ENCODE assay signal across 9 cellular contexts in the genomic region with DNA sequence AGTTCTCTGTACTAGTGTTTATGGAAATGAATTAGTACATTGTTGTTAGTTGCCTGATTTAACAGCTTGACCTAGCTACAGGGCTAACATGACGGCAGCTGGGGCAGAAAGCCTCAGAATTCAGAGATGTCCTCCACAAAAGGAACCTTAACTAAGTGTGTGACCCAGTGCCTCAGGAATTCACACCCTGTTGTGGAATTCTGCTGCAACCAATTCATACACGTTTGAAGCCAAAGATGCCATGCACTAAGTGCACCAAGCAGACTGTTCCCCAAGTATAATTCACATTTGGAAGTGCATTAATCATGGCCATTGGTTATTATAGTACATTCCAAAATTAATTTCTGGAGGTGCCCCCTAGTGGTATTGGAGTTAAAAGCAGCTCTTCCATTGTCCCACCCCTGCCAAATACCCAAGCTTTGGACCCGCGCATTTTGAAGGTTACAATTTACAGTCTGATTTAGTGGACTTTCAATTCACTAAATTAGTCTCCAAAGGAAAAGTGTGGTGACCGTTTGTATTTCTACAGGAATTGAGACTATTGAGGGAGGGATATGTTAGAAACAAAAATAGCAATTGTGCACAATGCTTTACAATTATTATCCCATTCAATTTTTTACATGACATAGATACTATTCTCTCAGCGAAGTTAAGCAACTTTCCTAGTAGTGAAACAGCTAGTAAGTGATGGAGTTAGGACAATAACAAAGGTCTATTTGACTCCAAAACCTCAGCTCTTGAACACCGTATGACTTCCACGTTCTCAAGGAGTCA.
DNase-seq lines count a peak whose midpoint lies in the region; ATAC-seq and TF ChIP-seq lines count a peak whose summit lies in the region.
"Had no signal": no experiment of that assay in that cellular context is flagged by ENCODE, and none has a peak within 500 bp of the region (broad histone marks: within the 10 kb centered on the region; RNA-seq: fewer than 3 reads in every experiment).

No MANE protein-coding gene starts in this region.

- TF ChIP-seq CTCF in WI38 (IDR thresholded peaks at IDR 0.05; ENCODE audit: low read depth, low read length): peak; percentile 58

- ATAC-seq in left ventricle myocardium superior: no peak

- no peaks in the 10 kb centered on the region for H3K36me3 Mint-ChIP-seq in activated CD4-positive, alpha-beta memory T cell treated with anti-CD3 and anti-CD28 coated beads, Interleukin-2, amount 10 ng/mL, durations not matched to agents 7 days and 5 days (ENCODE audit: low read depth)

- H3K9me3 Mint-ChIP-seq in activated CD4-positive, alpha-beta memory T cell treated with anti-CD3 and anti-CD28 coated beads, Interleukin-2, amount 10 ng/mL, durations not matched to agents 7 days and 5 days: peaks cover 5% of the 10 kb centered on the region

- CTCF ChIA-PET in HEK293T (lab: Yijun Ruan, JAX): interaction anchor here (0.6 to 1.9 kb wide), 20 partner anchors 9 to 195 kb away, joined by 3 to 17 read pairs (median 4); a partner anchor contains a TSS
- CTCF ChIA-PET in activated CD4-positive, alpha-beta memory T cell treated with anti-CD3 and anti-CD28 coated beads, Interleukin-2, amount 10 ng/mL, durations not matched to agents 7 days and 5 days (lab: Charles Lee): no interaction called here

- H3K4me3 ChIP-seq in WI38 (ENCODE audit: low read depth, low read length): no peak overlapping the region

- POLR2A ChIA-PET in HEK293T (lab: Yijun Ruan, JAX): no interaction called here
- POLR2A ChIA-PET in activated CD4-positive, alpha-beta memory T cell treated with anti-CD3 and anti-CD28 coated beads, Interleukin-2, amount 10 ng/mL, durations not matched to agents 7 days and 5 days (lab: Charles Lee): no interaction called here

- no peak overlapping the region for H3K27ac Mint-ChIP-seq in activated CD4-positive, alpha-beta memory T cell treated with anti-CD3 and anti-CD28 coated beads, Interleukin-2, amount 10 ng/mL, durations not matched to agents 7 days and 5 days

- intact Hi-C loops in left ventricle myocardium superior (cut with micrococcal nuclease): no loop called here

- peak; percentile 27 for DNase-seq in COLO829 (ENCODE audit: low spot score)
- DNase-seq in HEK293T (ENCODE audit: extremely low spot score): peak; percentile 54
- DNase-seq in kidney tubule cell (ENCODE audit: low spot score): peak; percentile 6
- DNase-seq in activated CD8-positive, alpha-beta memory T cell treated with anti-CD3 and anti-CD28 coated beads, Interleukin-2, amount 50 U/mL, for 4 hours: no peak
- no peak for DNase-seq in GOT3 (lab: John Stamatoyannopoulos, UW)
- DNase-seq in activated CD4-positive, alpha-beta memory T cell treated with anti-CD3 and anti-CD28 coated beads, Interleukin-2, amount 10 ng/mL, durations not matched to agents 7 days and 5 days: no peak
- DNase-seq in left ventricle myocardium superior: no peak
- DNase-seq: activated CD4-positive, alpha-beta T cell treated with anti-CD3 and anti-CD28 coated beads, Interleukin-2, amount 50 U/mL, for 1 hour had no signal

- H3K27me3 Mint-ChIP-seq in activated CD4-positive, alpha-beta memory T cell treated with anti-CD3 and anti-CD28 coated beads, Interleukin-2, amount 10 ng/mL, durations not matched to agents 7 days and 5 days: no peaks in the 10 kb centered on the region

- no peaks in the 10 kb centered on the region for H3K4me1 Mint-ChIP-seq in activated CD4-positive, alpha-beta memory T cell treated with anti-CD3 and anti-CD28 coated beads, Interleukin-2, amount 10 ng/mL, durations not matched to agents 7 days and 5 days

- no peak overlapping the region for H3K4me3 Mint-ChIP-seq in activated CD4-positive, alpha-beta memory T cell treated with anti-CD3 and anti-CD28 coated beads, Interleukin-2, amount 10 ng/mL, durations not matched to agents 7 days and 5 days

TF ChIP-seq in HEK293T, 16 proteins besides CTCF, POLR2A, EP300 and RAD21:
- TF ChIP-seq FOXA1 (IDR thresholded peaks at IDR 0.05): no peak
- TF ChIP-seq, protein P1, sequence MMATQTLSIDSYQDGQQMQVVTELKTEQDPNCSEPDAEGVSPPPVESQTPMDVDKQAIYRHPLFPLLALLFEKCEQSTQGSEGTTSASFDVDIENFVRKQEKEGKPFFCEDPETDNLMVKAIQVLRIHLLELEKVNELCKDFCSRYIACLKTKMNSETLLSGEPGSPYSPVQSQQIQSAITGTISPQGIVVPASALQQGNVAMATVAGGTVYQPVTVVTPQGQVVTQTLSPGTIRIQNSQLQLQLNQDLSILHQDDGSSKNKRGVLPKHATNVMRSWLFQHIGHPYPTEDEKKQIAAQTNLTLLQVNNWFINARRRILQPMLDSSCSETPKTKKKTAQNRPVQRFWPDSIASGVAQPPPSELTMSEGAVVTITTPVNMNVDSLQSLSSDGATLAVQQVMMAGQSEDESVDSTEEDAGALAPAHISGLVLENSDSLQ (IDR thresholded peaks at IDR 0.05): no peak
- TF ChIP-seq SP1 (IDR thresholded peaks at IDR 0.05): no peak
- no peak for TF ChIP-seq ZNF384 (IDR thresholded peaks at IDR 0.05)
- no peak for TF ChIP-seq NFRKB (IDR thresholded peaks at IDR 0.05)
- TF ChIP-seq HDGF (IDR thresholded peaks at IDR 0.05; ENCODE audit: borderline replicate concordance): no peak
- no peak for TF ChIP-seq FOXM1 (IDR thresholded peaks at IDR 0.05; ENCODE audit: borderline replicate concordance)
- TF ChIP-seq ARNT (IDR thresholded peaks at IDR 0.05): no peak
- no peak for TF ChIP-seq LEF1 (IDR thresholded peaks at IDR 0.05; ENCODE audit: borderline replicate concordance)
- TF ChIP-seq ELF4 (IDR thresholded peaks at IDR 0.05): no peak
- TF ChIP-seq CTBP1 (IDR thresholded peaks at IDR 0.05; ENCODE audit: borderline replicate concordance): no peak
- TF ChIP-seq BHLHE40 (IDR thresholded peaks at IDR 0.05; ENCODE audit: borderline replicate concordance): no peak
- no peak for TF ChIP-seq SUZ12 (IDR thresholded peaks at IDR 0.05)
- TF ChIP-seq L3MBTL2 (conservative IDR thresholded peaks at IDR 0.05): no peak
TF ChIP-seq in HEK293T: peak in this region for 0.

Comparison
In these comparisons a context has a peak if more than half of its experiments do, and no peak if none do; other contexts are left out.
1. DNase-seq: peak in COLO829 (single experiment), HEK293T (single experiment) and kidney tubule cell (single experiment); none in activated CD8-positive, alpha-beta memory T cell treated with anti-CD3 and anti-CD28 coated beads, Interleukin-2, amount 50 U/mL, for 4 hours (single experiment), GOT3 (single experiment), activated CD4-positive, alpha-beta memory T cell treated with anti-CD3 and anti-CD28 coated beads, Interleukin-2, amount 10 ng/mL, durations not matched to agents 7 days and 5 days (single experiment) and left ventricle myocardium superior (single experiment).